ENCODE assay signal across 8 cellular contexts in the genomic region with DNA sequence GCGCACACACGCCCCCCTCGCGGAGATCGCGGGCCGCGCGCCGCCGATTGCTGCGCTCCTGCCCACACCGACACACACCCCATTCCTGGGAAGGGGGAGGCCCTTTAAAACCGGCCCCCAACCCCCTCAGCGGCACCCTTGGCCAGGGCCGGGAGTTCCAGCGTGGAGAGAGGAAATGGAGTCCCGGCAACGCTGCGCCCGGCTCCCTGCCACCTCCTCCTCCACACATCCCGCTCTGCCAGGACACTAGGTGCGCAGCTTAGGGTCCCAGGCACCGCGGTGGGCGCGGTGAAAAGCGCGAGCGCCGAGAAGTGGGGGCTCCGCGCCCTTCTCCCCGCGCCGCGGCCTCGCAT. TPM values are rescaled to one million over a fixed set of nuclear protein-coding genes. Genes with fewer than 3 reads are reported as not detected.
DNase-seq lines count a peak whose midpoint lies in the region; ATAC-seq and TF ChIP-seq lines count a peak whose summit lies in the region.

No MANE protein-coding gene starts in this region.

- intact Hi-C loops in psoas muscle (cut with DNase I) = loop anchor here (2.0 to 5.0 kb wide), 3 partner anchors 46 to 55 kb away; no protein-coding TSS in a partner anchor

- peak; percentile 19 for ATAC-seq in HG02759 (IDR thresholded peaks at IDR 0.05; ENCODE audit: unreplicated experiment)
- no peak for ATAC-seq in T-helper 17 cell
- peak; percentile 34 for ATAC-seq in foreskin keratinocyte
- peak; percentile 28 to 56 (median 41) for ATAC-seq in psoas muscle

- H3K9me3 ChIP-seq in T-helper 17 cell (ENCODE audit: control insufficient read depth, low read length, poor library complexity, severe bottlenecking) (no peaks in the 10 kb centered on the region), psoas muscle (no peaks in the 10 kb centered on the region)

- no peaks in the 10 kb centered on the region for H3K27me3 ChIP-seq in foreskin keratinocyte
- no peaks in the 10 kb centered on the region for H3K27me3 ChIP-seq in psoas muscle (ENCODE audit: insufficient read depth in 3 of 3, low read length in 2 of 3)

- peak overlapping the region; percentile 91 for H3K27ac ChIP-seq in foreskin keratinocyte
- peak overlapping the region; percentile 87 for H3K27ac ChIP-seq in psoas muscle

- WGBS in psoas muscle, 3 donors = 0% methylated on average over 29 to 38 of the region's 38 CpGs

- TF ChIP-seq CTCF in foreskin keratinocyte (conservative IDR thresholded peaks at IDR 0.05) (no peak), psoas muscle (IDR thresholded peaks at IDR 0.05) (no peak)

- H3K27ac Mint-ChIP-seq in T-helper 2 cell treated with Interferon-gamma antibody and Interleukin-4, amounts not matched to agents 5 μg/mL and 100 μg/mL, for 36 hours = no peak overlapping the region
- peak overlapping the region; percentile 34 for H3K27ac Mint-ChIP-seq in T-helper 17 cell

- DNase-seq in T-helper 2 cell treated with Interferon-gamma antibody and Interleukin-4, amounts not matched to agents 5 μg/mL and 100 μg/mL, for 36 hours (ENCODE audit: low spot score) = no peak
- no peak for DNase-seq in T-helper 2 cell
- DNase-seq in T-helper 17 cell = peak in 2 of 3 donors; percentile 7 to 15
- no peak for DNase-seq in foreskin keratinocyte
- peak in 1 of 2 donors; percentile 73 for DNase-seq in psoas muscle
- DNase-seq in T1000 (lab: John Stamatoyannopoulos, UW) = no peak
- DNase-seq in stimulated activated naive CD4-positive, alpha-beta T cell treated with Interleukin-2 at 50 U/mL for 16 hours (lab: John Stamatoyannopoulos, UW) = no peak

- no peaks in the 10 kb centered on the region for H3K36me3 ChIP-seq in psoas muscle (ENCODE audit: insufficient read depth in 1 of 2, low read depth in 1 of 2)

- no peaks in the 10 kb centered on the region for H3K36me3 Mint-ChIP-seq in T-helper 2 cell treated with Interferon-gamma antibody and Interleukin-4, amounts not matched to agents 5 μg/mL and 100 μg/mL, for 36 hours (ENCODE audit: low read depth)
- H3K36me3 Mint-ChIP-seq in T-helper 17 cell (ENCODE audit: low read depth) = no peaks in the 10 kb centered on the region

- H3K9me3 Mint-ChIP-seq in T-helper 2 cell treated with Interferon-gamma antibody and Interleukin-4, amounts not matched to agents 5 μg/mL and 100 μg/mL, for 36 hours = no peaks in the 10 kb centered on the region

- peaks cover 12% of the 10 kb centered on the region for H3K4me1 Mint-ChIP-seq in T-helper 2 cell treated with Interferon-gamma antibody and Interleukin-4, amounts not matched to agents 5 μg/mL and 100 μg/mL, for 36 hours (ENCODE audit: low read depth)
- peaks cover 9% of the 10 kb centered on the region for H3K4me1 Mint-ChIP-seq in T-helper 17 cell

- H3K4me1 ChIP-seq in foreskin keratinocyte (peaks cover 29% of the 10 kb centered on the region), psoas muscle (peaks cover 14% of the 10 kb centered on the region)

- H3K27me3 Mint-ChIP-seq in T-helper 2 cell treated with Interferon-gamma antibody and Interleukin-4, amounts not matched to agents 5 μg/mL and 100 μg/mL, for 36 hours (ENCODE audit: low read depth) = peaks cover 5% of the 10 kb centered on the region
- no peaks in the 10 kb centered on the region for H3K27me3 Mint-ChIP-seq in T-helper 17 cell

- H3K4me3 Mint-ChIP-seq in T-helper 2 cell treated with Interferon-gamma antibody and Interleukin-4, amounts not matched to agents 5 μg/mL and 100 μg/mL, for 36 hours = peak overlapping the region; percentile 87
- H3K4me3 Mint-ChIP-seq in T-helper 17 cell = peak overlapping the region; percentile 90

- peak overlapping the region; percentile 85 for H3K4me3 ChIP-seq in psoas muscle

RNA-seq across cellular contexts. Expression of gene CDC42EP4, which starts 0.4 kb away (rescaled TPM):
- 1 to 10 TPM; 4.0 to 4.1 TPM for total RNA-seq in T-helper 17 cell
- 18.7 and 20.3 TPM in 2 replicates for total RNA-seq in foreskin keratinocyte
- 14.5 and 16.4 TPM in 2 replicates for polyA plus RNA-seq in foreskin keratinocyte
- total RNA-seq in psoas muscle = 10 to 100 TPM; 13.7 to 24.4 (median 18.1) TPM
- 10 to 100 TPM; 10.7 to 24.1 (median 21.7) TPM for polyA plus RNA-seq in psoas muscle

RNA-seq across cellular contexts. Expression of gene CPSF4L, which starts 49.7 kb away (rescaled TPM):
- total RNA-seq in T-helper 17 cell (not detected), foreskin keratinocyte (not detected in 2 replicates), psoas muscle (not detected)
- polyA plus RNA-seq in foreskin keratinocyte (not detected in 2 replicates), psoas muscle (not detected)

Comparison
In these comparisons a context has a peak if more than half of its experiments do, and no peak if none do; other contexts are left out.
1. DNase-seq: peak in T-helper 17 cell (2 of 3); none in T-helper 2 cell treated with Interferon-gamma antibody and Interleukin-4, amounts not matched to agents 5 μg/mL and 100 μg/mL, for 36 hours (single experiment), T-helper 2 cell (0 of 5), foreskin keratinocyte (0 of 2), T1000 (single experiment) and stimulated activated naive CD4-positive, alpha-beta T cell treated with Interleukin-2 at 50 U/mL for 16 hours (single experiment).